13 cellular contexts compared by ENCODE assay signal in the genomic region with DNA sequence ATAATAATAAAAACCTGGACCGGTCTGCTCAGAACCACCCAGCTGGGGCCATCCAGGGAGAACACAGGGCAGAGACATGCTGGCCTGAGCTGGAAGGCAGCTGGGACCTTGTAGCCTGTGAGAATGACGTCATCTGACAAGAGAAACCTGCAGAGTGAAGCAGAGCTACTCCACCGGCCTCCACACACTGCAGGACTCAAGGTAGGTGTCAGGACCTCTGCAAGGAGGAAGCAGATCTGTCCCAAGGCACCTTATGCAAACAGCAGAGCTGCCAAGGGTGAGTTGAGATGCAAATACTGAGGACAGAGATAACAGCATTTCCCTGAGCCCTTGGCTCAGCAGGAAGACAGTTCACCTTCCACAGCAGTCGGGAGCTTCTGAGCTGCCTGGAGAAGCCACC. TPM values are rescaled to one million over a fixed set of nuclear protein-coding genes. Genes with fewer than 3 reads are reported as not detected.
DNase-seq lines count a peak whose midpoint lies in the region; ATAC-seq, FAIRE-seq and TF ChIP-seq lines count a peak whose summit lies in the region.
"Had no signal": no experiment of that assay in that cellular context is flagged by ENCODE, and none has a peak within 500 bp of the region (broad histone marks: within the 10 kb centered on the region; RNA-seq: fewer than 3 reads in every experiment).

No MANE protein-coding gene starts in this region.

- intact Hi-C loops in pancreas (cut with DNase I), result no loop called here

- TF ChIP-seq CTCF in WERI-Rb-1 (IDR thresholded peaks at IDR 0.05; ENCODE audit: low read depth, low read length) (no peak), pancreas (IDR thresholded peaks at IDR 0.05) (no peak)

- WGBS in pancreas, 2 donors, result 32 to 44% methylated on average over 4 of the region's 4 CpGs

- H3K36me3 ChIP-seq in WERI-Rb-1 (no peaks in the 10 kb centered on the region), pancreas (no peaks in the 10 kb centered on the region)
- H3K36me3 ChIP-seq: lower lobe of right lung had no signal

- DNase-seq in WERI-Rb-1, result peak; percentile 51
- DNase-seq in pancreas, result no peak
- no peak for DNase-seq in DMS153 treated with DMSO at 0.1 percent for 48 hours (lab: John Stamatoyannopoulos, UW; ENCODE audit: unreplicated experiment)
- DNase-seq in NCI-H774 (lab: John Stamatoyannopoulos, UW), result no peak
- DNase-seq in T-helper 1 cell, result no peak
- DNase-seq: CD8-positive, alpha-beta memory T cell; GM23248; KG1; lower lobe of right lung; NCI-H2081; SW 1271 had no signal

- no peaks in the 10 kb centered on the region for H3K9me3 ChIP-seq in WERI-Rb-1 (ENCODE audit: severe bottlenecking)
- no peaks in the 10 kb centered on the region for H3K9me3 ChIP-seq in pancreas
- H3K9me3 ChIP-seq: lower lobe of right lung had no signal

- no peaks in the 10 kb centered on the region for H3K4me1 ChIP-seq in pancreas
- H3K4me1 ChIP-seq: lower lobe of right lung had no signal

- no peak overlapping the region for H3K4me3 ChIP-seq in WERI-Rb-1 (ENCODE audit: low read depth, low read length)
- no peak overlapping the region for H3K4me3 ChIP-seq in pancreas
- H3K4me3 ChIP-seq: GM23248, lower lobe of right lung had no signal

- FAIRE-seq in pancreas (lab: Jason Lieb, UNC), result no peak

- H3K27ac ChIP-seq in WERI-Rb-1, result no peak overlapping the region
- no peak overlapping the region for H3K27ac ChIP-seq in pancreas
- H3K27ac ChIP-seq: GM23248, lower lobe of right lung had no signal

- H3K27me3 ChIP-seq in WERI-Rb-1 (ENCODE audit: insufficient read depth, low read depth, severe bottlenecking), result no peaks in the 10 kb centered on the region
- no peaks in the 10 kb centered on the region for H3K27me3 ChIP-seq in pancreas

- peak; percentile 50 for ATAC-seq in GM18870 (IDR thresholded peaks at IDR 0.05; ENCODE audit: unreplicated experiment)
- ATAC-seq in HG02870 (IDR thresholded peaks at IDR 0.05; ENCODE audit: unreplicated experiment), result peak; percentile 72
- ATAC-seq in pancreas, result peak in 3 of 4 donors; percentile 30 to 59 (median 48)
- ATAC-seq: lower lobe of right lung had no signal

RNA-seq across cellular contexts. Expression of a gene that starts 51.8 kb away (rescaled TPM):
- 1 to 10 TPM; 1.1 to 5.8 (median 2.7) TPM for total RNA-seq in pancreas
- 1 to 10 TPM; 1.5 to 3.5 TPM for polyA plus RNA-seq in pancreas
- total RNA-seq: GM23248 had no signal
